23 cellular contexts compared by ENCODE assay signal in the genomic region with DNA sequence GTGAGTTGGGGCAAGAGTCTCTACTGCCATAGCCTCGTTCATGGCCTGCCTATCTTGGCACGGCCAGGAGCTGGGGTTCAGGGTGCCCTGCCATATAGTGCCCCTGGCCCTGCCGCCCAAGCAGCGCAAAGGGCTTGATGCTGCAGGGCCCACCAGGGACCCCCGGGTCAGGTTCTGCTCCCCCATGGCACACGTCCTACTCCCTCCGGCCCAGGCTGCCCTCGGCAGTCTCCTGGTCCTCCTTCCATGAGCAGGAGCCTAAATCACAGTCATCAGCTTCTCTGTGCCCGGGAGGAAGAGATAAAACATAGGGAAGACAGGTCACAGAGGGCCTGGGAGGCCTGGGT. TPM values are rescaled to one million over a fixed set of nuclear protein-coding genes. Genes with fewer than 3 reads are reported as not detected.
DNase-seq lines count a peak whose midpoint lies in the region; ATAC-seq and TF ChIP-seq lines count a peak whose summit lies in the region.
"Had no signal": no experiment of that assay in that cellular context is flagged by ENCODE, and none has a peak within 500 bp of the region (broad histone marks: within the 10 kb centered on the region; RNA-seq: fewer than 3 reads in every experiment).

No MANE protein-coding gene starts in this region.

- peaks cover 75% of the 10 kb centered on the region for H3K36me3 Mint-ChIP-seq in activated T-cell treated with anti-CD3 and anti-CD28 coated beads, Interleukin-2, amount 50 U/mL, for 24 hours (ENCODE audit: low read depth)
- peaks cover 8 to 13% of the 10 kb centered on the region in 2 donors for H3K36me3 Mint-ChIP-seq in activated T-cell treated with anti-CD3 and anti-CD28 coated beads, Interleukin-2, amount 50 U/mL, for 72 hours (ENCODE audit: insufficient read depth in 2 of 2)
- H3K36me3 Mint-ChIP-seq in activated T-helper 1 cell treated with anti-CD3 and anti-CD28 coated beads, Interleukin-12 subunit alpha, Interleukin-12 subunit beta, Interleukin-2, Interleukin-4 antibody, amounts not matched to agents 30 ng/mL and 10 ng/mL and 1 ng/mL, durations not matched to agents 14 hours and 24 hours and 36 hours (ENCODE audit: low read depth): peaks cover 23% of the 10 kb centered on the region

- peaks cover 67% of the 10 kb centered on the region for H3K4me1 ChIP-seq in lower lobe of right lung
- H3K4me1 ChIP-seq: parathyroid adenoma had no signal

- intact Hi-C loops in activated T-helper 1 cell treated with anti-CD3 and anti-CD28 coated beads, Interleukin-12 subunit alpha, Interleukin-12 subunit beta, Interleukin-2, Interleukin-4 antibody, amounts not matched to agents 30 ng/mL and 10 ng/mL and 1 ng/mL, durations not matched to agents 14 hours and 24 hours and 36 hours (cut with micrococcal nuclease): no loop called here
- intact Hi-C loops in lower lobe of right lung (cut with DNase I): no loop called here

- H3K4me3 Mint-ChIP-seq in activated T-cell treated with anti-CD3 and anti-CD28 coated beads, Interleukin-2, amount 50 U/mL, for 24 hours: no peak overlapping the region
- H3K4me3 Mint-ChIP-seq in activated T-cell treated with anti-CD3 and anti-CD28 coated beads, Interleukin-2, amount 50 U/mL, for 72 hours: no peak overlapping the region
- H3K4me3 Mint-ChIP-seq in activated T-helper 1 cell treated with anti-CD3 and anti-CD28 coated beads, Interleukin-12 subunit alpha, Interleukin-12 subunit beta, Interleukin-2, Interleukin-4 antibody, amounts not matched to agents 30 ng/mL and 10 ng/mL and 1 ng/mL, durations not matched to agents 14 hours and 24 hours and 36 hours: no peak overlapping the region
- peak overlapping the region in 1 of 2 donors; percentile 13 for H3K4me3 Mint-ChIP-seq in stimulated activated naive CD8-positive, alpha-beta T cell treated with anti-CD3 and anti-CD28 coated beads, Interleukin-15, amount 100 ng/mL, for 72 hours
- H3K4me3 Mint-ChIP-seq: T-helper 2 cell treated with Interferon-gamma antibody and Interleukin-4, amounts not matched to agents 5 μg/mL and 100 μg/mL, for 36 hours had no signal

- H3K27me3 ChIP-seq in lower lobe of right lung (ENCODE audit: low read depth): no peaks in the 10 kb centered on the region
- H3K27me3 ChIP-seq: breast epithelium, gastrocnemius medialis, tibial nerve had no signal

- peaks cover 56% of the 10 kb centered on the region for H3K4me1 Mint-ChIP-seq in activated T-cell treated with anti-CD3 and anti-CD28 coated beads, Interleukin-2, amount 50 U/mL, for 24 hours (ENCODE audit: low read depth)
- peaks cover 61% of the 10 kb centered on the region for H3K4me1 Mint-ChIP-seq in activated T-cell treated with anti-CD3 and anti-CD28 coated beads, Interleukin-2, amount 50 U/mL, for 72 hours (ENCODE audit: low read depth)
- peaks cover 53% of the 10 kb centered on the region for H3K4me1 Mint-ChIP-seq in activated T-helper 1 cell treated with anti-CD3 and anti-CD28 coated beads, Interleukin-12 subunit alpha, Interleukin-12 subunit beta, Interleukin-2, Interleukin-4 antibody, amounts not matched to agents 30 ng/mL and 10 ng/mL and 1 ng/mL, durations not matched to agents 14 hours and 24 hours and 36 hours (ENCODE audit: low read depth)
- peaks cover 68% of the 10 kb centered on the region for H3K4me1 Mint-ChIP-seq in stimulated activated naive CD8-positive, alpha-beta T cell treated with anti-CD3 and anti-CD28 coated beads, Interleukin-15, amount 100 ng/mL, for 72 hours

- ATAC-seq in activated T-cell treated with anti-CD3 and anti-CD28 coated beads, Interleukin-2, amount 50 U/mL, for 72 hours (replicated peaks in 1 of 2): no peak
- ATAC-seq in lower lobe of right lung (no peak), HG02678 (IDR thresholded peaks at IDR 0.05; ENCODE audit: unreplicated experiment) (no peak)
- no peak for ATAC-seq in stimulated activated naive CD8-positive, alpha-beta T cell treated with anti-CD3 and anti-CD28 coated beads, Interleukin-15, amount 100 ng/mL, for 72 hours
- ATAC-seq: gastrocnemius medialis, mucosa of descending colon, PC-3 had no signal

- H3K9me3 ChIP-seq in lower lobe of right lung: no peaks in the 10 kb centered on the region
- H3K9me3 ChIP-seq: breast epithelium, gastrocnemius medialis, mucosa of descending colon, tibial nerve had no signal

- H3K9me3 Mint-ChIP-seq in activated T-cell treated with anti-CD3 and anti-CD28 coated beads, Interleukin-2, amount 50 U/mL, for 24 hours: no peaks in the 10 kb centered on the region
- H3K9me3 Mint-ChIP-seq in activated T-cell treated with anti-CD3 and anti-CD28 coated beads, Interleukin-2, amount 50 U/mL, for 72 hours: no peaks in the 10 kb centered on the region
- H3K9me3 Mint-ChIP-seq in activated T-helper 1 cell treated with anti-CD3 and anti-CD28 coated beads, Interleukin-12 subunit alpha, Interleukin-12 subunit beta, Interleukin-2, Interleukin-4 antibody, amounts not matched to agents 30 ng/mL and 10 ng/mL and 1 ng/mL, durations not matched to agents 14 hours and 24 hours and 36 hours: no peaks in the 10 kb centered on the region
- H3K9me3 Mint-ChIP-seq in stimulated activated naive CD8-positive, alpha-beta T cell treated with anti-CD3 and anti-CD28 coated beads, Interleukin-15, amount 100 ng/mL, for 72 hours: peaks cover 0 to 9% of the 10 kb centered on the region in 2 donors
- H3K9me3 Mint-ChIP-seq: CD4-positive, CD25-positive, alpha-beta regulatory T cell; T-helper 2 cell treated with Interferon-gamma antibody and Interleukin-4, amounts not matched to agents 5 μg/mL and 100 μg/mL, for 36 hours had no signal

- H3K27me3 Mint-ChIP-seq in activated T-cell treated with anti-CD3 and anti-CD28 coated beads, Interleukin-2, amount 50 U/mL, for 24 hours: no peaks in the 10 kb centered on the region
- H3K27me3 Mint-ChIP-seq in activated T-cell treated with anti-CD3 and anti-CD28 coated beads, Interleukin-2, amount 50 U/mL, for 72 hours (ENCODE audit: low read depth): no peaks in the 10 kb centered on the region
- no peaks in the 10 kb centered on the region for H3K27me3 Mint-ChIP-seq in activated T-helper 1 cell treated with anti-CD3 and anti-CD28 coated beads, Interleukin-12 subunit alpha, Interleukin-12 subunit beta, Interleukin-2, Interleukin-4 antibody, amounts not matched to agents 30 ng/mL and 10 ng/mL and 1 ng/mL, durations not matched to agents 14 hours and 24 hours and 36 hours (ENCODE audit: insufficient read depth)
- H3K27me3 Mint-ChIP-seq in stimulated activated naive CD8-positive, alpha-beta T cell treated with anti-CD3 and anti-CD28 coated beads, Interleukin-15, amount 100 ng/mL, for 72 hours: no peaks in the 10 kb centered on the region
- H3K27me3 Mint-ChIP-seq: CD4-positive, CD25-positive, alpha-beta regulatory T cell had no signal

- peak overlapping the region; percentile 60 for H3K27ac Mint-ChIP-seq in activated T-cell treated with anti-CD3 and anti-CD28 coated beads, Interleukin-2, amount 50 U/mL, for 24 hours
- H3K27ac Mint-ChIP-seq in activated T-cell treated with anti-CD3 and anti-CD28 coated beads, Interleukin-2, amount 50 U/mL, for 72 hours: no peak overlapping the region
- H3K27ac Mint-ChIP-seq in activated T-helper 1 cell treated with anti-CD3 and anti-CD28 coated beads, Interleukin-12 subunit alpha, Interleukin-12 subunit beta, Interleukin-2, Interleukin-4 antibody, amounts not matched to agents 30 ng/mL and 10 ng/mL and 1 ng/mL, durations not matched to agents 14 hours and 24 hours and 36 hours: peak overlapping the region; percentile 15
- H3K27ac Mint-ChIP-seq in stimulated activated naive CD8-positive, alpha-beta T cell treated with anti-CD3 and anti-CD28 coated beads, Interleukin-15, amount 100 ng/mL, for 72 hours: peak overlapping the region; percentile 67 to 76
- H3K27ac Mint-ChIP-seq: T-helper 2 cell treated with Interferon-gamma antibody and Interleukin-4, amounts not matched to agents 5 μg/mL and 100 μg/mL, for 36 hours had no signal

- no peak for DNase-seq in activated T-cell treated with anti-CD3 and anti-CD28 coated beads, Interleukin-2, amount 50 U/mL, for 24 hours
- DNase-seq in activated T-cell treated with anti-CD3 and anti-CD28 coated beads, Interleukin-2, amount 50 U/mL, for 72 hours: no peak
- no peak for DNase-seq in activated T-helper 1 cell treated with anti-CD3 and anti-CD28 coated beads, Interleukin-12 subunit alpha, Interleukin-12 subunit beta, Interleukin-2, Interleukin-4 antibody, amounts not matched to agents 30 ng/mL and 10 ng/mL and 1 ng/mL, durations not matched to agents 14 hours and 24 hours and 36 hours (ENCODE audit: low spot score)
- DNase-seq in lower lobe of right lung: no peak
- no peak for DNase-seq in stimulated activated naive CD8-positive, alpha-beta T cell treated with anti-CD3 and anti-CD28 coated beads, Interleukin-15, amount 100 ng/mL, for 72 hours
- no peak for DNase-seq in NCI-H146 (lab: John Stamatoyannopoulos, UW)
- DNase-seq in T-helper 9 cell: no peak
- DNase-seq: activated CD8-positive, alpha-beta memory T cell treated with anti-CD3 and anti-CD28 coated beads, Interleukin-2, amount 50 U/mL, for 48 hours; activated naive CD4-positive, alpha-beta T cell treated with anti-CD3 and anti-CD28 coated beads, Interleukin-2, amount 50 U/mL, for 16 hours; DMS53; gastrocnemius medialis; Kasumi-1; mucosa of descending colon; NCI-H1105 treated with DMSO at 0.1 percent for 48 hours; NCI-H526; PC-3 had no signal

- H3K36me3 ChIP-seq in lower lobe of right lung: peaks cover 34% of the 10 kb centered on the region
- H3K36me3 ChIP-seq: breast epithelium, gastrocnemius medialis had no signal

- peak overlapping the region; percentile 59 for H3K27ac ChIP-seq in lower lobe of right lung
- H3K27ac ChIP-seq: epithelial cell of prostate, gastrocnemius medialis, parathyroid adenoma, tibial nerve had no signal

- TF ChIP-seq CTCF in lower lobe of right lung (IDR thresholded peaks at IDR 0.05): no peak

- no peak overlapping the region for H3K4me3 ChIP-seq in lower lobe of right lung
- H3K4me3 ChIP-seq: breast epithelium, gastrocnemius medialis, mucosa of descending colon, tibial nerve had no signal

RNA-seq across cellular contexts. Expression of a gene that starts 55.9 kb away (rescaled TPM):
- total RNA-seq in activated T-cell treated with anti-CD3 and anti-CD28 coated beads, Interleukin-2, amount 50 U/mL, for 72 hours: 1 to 10 TPM; 5.5 to 8.5 TPM
- total RNA-seq in activated T-helper 1 cell treated with anti-CD3 and anti-CD28 coated beads, Interleukin-12 subunit alpha, Interleukin-12 subunit beta, Interleukin-2, Interleukin-4 antibody, amounts not matched to agents 30 ng/mL and 10 ng/mL and 1 ng/mL, durations not matched to agents 14 hours and 24 hours and 36 hours: 2.0 and 3.5 TPM in 2 replicates
- total RNA-seq in lower lobe of right lung: 60.8 TPM

RNA-seq across cellular contexts. Expression of a gene that starts 59.2 kb away (rescaled TPM):
- total RNA-seq in activated T-cell treated with anti-CD3 and anti-CD28 coated beads, Interleukin-2, amount 50 U/mL, for 72 hours: 10 to 100 TPM; 23.1 to 29.6 TPM
- 36.6 and 37.5 TPM in 2 replicates for total RNA-seq in activated T-helper 1 cell treated with anti-CD3 and anti-CD28 coated beads, Interleukin-12 subunit alpha, Interleukin-12 subunit beta, Interleukin-2, Interleukin-4 antibody, amounts not matched to agents 30 ng/mL and 10 ng/mL and 1 ng/mL, durations not matched to agents 14 hours and 24 hours and 36 hours
- 49.1 TPM for total RNA-seq in lower lobe of right lung
